ENCODE assay signal across 27 cellular contexts in the genomic region with DNA sequence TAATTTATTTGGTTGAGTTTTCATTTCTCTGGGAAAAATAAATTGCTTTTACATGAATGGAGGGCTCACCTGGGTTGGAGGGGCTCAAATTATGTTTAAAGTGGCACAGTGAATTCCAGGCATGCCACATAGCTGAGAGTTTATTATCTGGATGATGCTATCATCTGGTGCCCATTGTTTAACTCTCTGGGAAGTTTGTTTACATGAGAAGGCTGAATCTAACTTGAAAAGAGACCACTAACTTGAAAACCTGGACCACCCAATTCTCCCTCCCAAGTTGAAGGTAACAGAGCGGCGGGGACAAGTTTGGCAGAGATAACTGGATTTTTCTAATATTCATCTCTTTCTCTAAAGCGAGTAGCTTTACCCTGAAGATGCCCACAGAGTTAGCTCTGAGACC.
"Had no signal": no experiment of that assay in that cellular context is flagged by ENCODE, and none has a peak within 500 bp of the region (broad histone marks: within the 10 kb centered on the region; RNA-seq: fewer than 3 reads in every experiment).

No MANE protein-coding gene starts in this region.

- H3K4me1 ChIP-seq: ascending aorta, breast epithelium, foreskin keratinocyte, gastrocnemius medialis had no signal

- H3K36me3 ChIP-seq: ascending aorta, breast epithelium, cardiac muscle cell, esophagus muscularis mucosa, gastrocnemius medialis, heart left ventricle had no signal

- H3K4me3 ChIP-seq: ascending aorta, breast epithelium, cardiac muscle cell, coronary artery, dorsolateral prefrontal cortex, esophagus muscularis mucosa, gastrocnemius medialis, heart left ventricle had no signal

- H3K27ac ChIP-seq: ascending aorta, breast epithelium, cardiac muscle cell, coronary artery, dorsolateral prefrontal cortex, esophagus muscularis mucosa, foreskin keratinocyte, gastrocnemius medialis had no signal

- H3K27me3 ChIP-seq: ascending aorta, breast epithelium, cardiac muscle cell, esophagus muscularis mucosa, foreskin keratinocyte, gastrocnemius medialis, heart left ventricle had no signal

- DNase-seq: activated CD4-positive, alpha-beta memory T cell treated with anti-CD3 and anti-CD28 coated beads, Interleukin-2, amount 10 ng/mL, durations not matched to agents 7 days and 5 days; activated CD4-positive, alpha-beta T cell treated with anti-CD3 and anti-CD28 coated beads for 1 hour; activated CD4-positive, alpha-beta T cell treated with anti-CD3 and anti-CD28 coated beads for 4 hours; activated CD4-positive, alpha-beta T cell treated with anti-CD3 and anti-CD28 coated beads, Interleukin-2, amount 10 ng/mL, durations not matched to agents 7 days and 5 days; activated CD4-positive, alpha-beta T cell treated with anti-CD3 and anti-CD28 coated beads, Interleukin-2, amount 50 U/mL, for 4 hours; activated CD8-positive, alpha-beta memory T cell treated with anti-CD3 and anti-CD28 coated beads, Interleukin-2, amount 50 U/mL, for 48 hours; activated gamma-delta T cell; activated naive CD4-positive, alpha-beta T cell; activated naive CD4-positive, alpha-beta T cell treated with anti-CD3 and anti-CD28 coated beads, Interleukin-2, amount 10 ng/mL, durations not matched to agents 7 days and 5 days; activated naive CD8-positive, alpha-beta T cell treated with anti-CD3 and anti-CD28 coated beads, Interleukin-2, amount 10 ng/mL, durations not matched to agents 7 days and 5 days; activated T-cell treated with anti-CD3 and anti-CD28 coated beads for 4 hours; activated T-cell treated with anti-CD3 and anti-CD28 coated beads, Interleukin-2, amount 50 U/mL, for 24 hours; activated T-cell treated with anti-CD3 and anti-CD28 coated beads, Interleukin-2, amount 50 U/mL, for 72 hours; dorsolateral prefrontal cortex; effector memory CD4-positive, alpha-beta T cell; erythroblast; foreskin keratinocyte; gastrocnemius medialis; glutamatergic neuron; heart left ventricle; T-helper 2 cell had no signal

- ATAC-seq: activated naive CD4-positive, alpha-beta T cell treated with anti-CD3 and anti-CD28 coated beads, Interleukin-2, amount 50 U/mL, for 72 hours; activated T-cell treated with anti-CD3 and anti-CD28 coated beads, Interleukin-2, amount 50 U/mL, for 72 hours; foreskin keratinocyte; gastrocnemius medialis; heart left ventricle had no signal

- H3K9me3 ChIP-seq: ascending aorta, breast epithelium, esophagus muscularis mucosa, gastrocnemius medialis had no signal
